29 cellular contexts compared by ENCODE assay signal in the genomic region with DNA sequence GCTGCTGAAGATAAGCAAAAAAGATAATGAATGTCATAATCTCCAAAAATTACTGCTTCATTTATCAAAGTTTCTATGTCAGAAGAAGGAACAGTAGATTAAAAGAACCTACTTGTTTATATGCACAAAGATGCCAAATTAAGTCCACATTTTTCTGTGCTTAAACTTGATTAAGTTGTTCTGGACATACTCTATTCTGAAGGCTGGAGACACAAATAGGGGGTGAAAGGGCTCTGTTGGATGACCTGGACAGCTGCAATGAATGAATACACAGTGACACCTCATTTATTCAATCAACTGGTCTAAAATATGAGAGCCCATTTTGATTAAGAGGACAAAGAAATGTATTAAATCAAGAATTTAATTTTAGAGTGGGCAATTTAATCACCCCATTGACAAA.
"Had no signal": no experiment of that assay in that cellular context is flagged by ENCODE, and none has a peak within 500 bp of the region (broad histone marks: within the 10 kb centered on the region; RNA-seq: fewer than 3 reads in every experiment).

No MANE protein-coding gene starts in this region.

- H3K4me3 Mint-ChIP-seq: stimulated activated effector memory CD8-positive, alpha-beta T cell treated with anti-CD3 and anti-CD28 coated beads, Interleukin-12 subunit alpha, Interleukin-12 subunit beta, amount 100 ng/mL, for 72 hours; stimulated activated memory B cell treated with anti-CD40 and anti-IgM and Interleukin-4, amounts not matched to agents 10 μg/mL and 1 μg/mL and 100 μg/mL, for 72 hours; stimulated activated naive B cell treated with anti-CD40 and anti-IgM and Interleukin-4, amounts not matched to agents 10 μg/mL and 1 μg/mL and 100 μg/mL, for 72 hours; stimulated activated naive CD8-positive, alpha-beta T cell treated with anti-CD3 and anti-CD28 coated beads, Interleukin-15, amount 100 ng/mL, for 72 hours; stimulated activated naive CD8-positive, alpha-beta T cell treated with anti-CD3 and anti-CD28 coated beads, Interleukin-15, Interleukin-2, amounts not matched to agents 100 ng/mL and 50 ng/mL, for 24 hours; type B pancreatic cell had no signal

- H3K27me3 Mint-ChIP-seq: stimulated activated memory B cell treated with anti-CD40 and anti-IgM and Interleukin-4, amounts not matched to agents 10 μg/mL and 1 μg/mL and 100 μg/mL, for 72 hours; stimulated activated naive B cell treated with anti-CD40 and anti-IgM and Interleukin-4, amounts not matched to agents 10 μg/mL and 1 μg/mL and 100 μg/mL, for 72 hours; stimulated activated naive CD8-positive, alpha-beta T cell treated with anti-CD3 and anti-CD28 coated beads, Interleukin-15, amount 100 ng/mL, for 72 hours; stimulated activated naive CD8-positive, alpha-beta T cell treated with anti-CD3 and anti-CD28 coated beads, Interleukin-15, Interleukin-2, amounts not matched to agents 100 ng/mL and 50 ng/mL, for 24 hours; type B pancreatic cell had no signal

- H3K4me1 Mint-ChIP-seq: stimulated activated effector memory CD8-positive, alpha-beta T cell treated with anti-CD3 and anti-CD28 coated beads, Interleukin-12 subunit alpha, Interleukin-12 subunit beta, amount 100 ng/mL, for 72 hours; stimulated activated memory B cell treated with anti-CD40 and anti-IgM and Interleukin-4, amounts not matched to agents 10 μg/mL and 1 μg/mL and 100 μg/mL, for 72 hours; stimulated activated naive B cell treated with anti-CD40 and anti-IgM and Interleukin-4, amounts not matched to agents 10 μg/mL and 1 μg/mL and 100 μg/mL, for 72 hours; stimulated activated naive CD8-positive, alpha-beta T cell treated with anti-CD3 and anti-CD28 coated beads, Interleukin-15, amount 100 ng/mL, for 72 hours had no signal

- H3K27ac ChIP-seq: stomach, suprapubic skin, testis, thoracic aorta, thyroid gland, tibial artery, tibial nerve, transverse colon, upper lobe of left lung, upper lobe of right lung, uterus, vagina had no signal

- ATAC-seq: stimulated activated effector memory CD8-positive, alpha-beta T cell treated with anti-CD3 and anti-CD28 coated beads, Interleukin-12 subunit alpha, Interleukin-12 subunit beta, amount 100 ng/mL, for 72 hours; stimulated activated memory B cell treated with anti-CD40 and anti-IgM and Interleukin-4, amounts not matched to agents 10 μg/mL and 1 μg/mL and 100 μg/mL, for 72 hours; stimulated activated naive B cell treated with anti-CD40 and anti-IgM and Interleukin-4, amounts not matched to agents 10 μg/mL and 1 μg/mL and 100 μg/mL, for 72 hours; stimulated activated naive CD8-positive, alpha-beta T cell treated with anti-CD3 and anti-CD28 coated beads, Interleukin-15, amount 100 ng/mL, for 72 hours; stimulated activated naive CD8-positive, alpha-beta T cell treated with anti-CD3 and anti-CD28 coated beads, Interleukin-15, Interleukin-2, amounts not matched to agents 100 U/mL and 50 U/mL, for 24 hours; upper lobe of right lung had no signal

- H3K4me1 ChIP-seq: stomach, suprapubic skin, testis, thyroid gland, tibial artery, tibial nerve, transverse colon, upper lobe of left lung, upper lobe of right lung, uterus, vagina had no signal

- H3K9me3 ChIP-seq: stomach, suprapubic skin, testis, thoracic aorta, thyroid gland, tibial artery, tibial nerve, transverse colon, upper lobe of left lung, upper lobe of right lung, uterus, vagina had no signal

- H3K9me3 Mint-ChIP-seq: type B pancreatic cell had no signal

- H3K36me3 ChIP-seq: stomach, suprapubic skin, thoracic aorta, thyroid gland, tibial artery, tibial nerve, transverse colon, upper lobe of left lung, upper lobe of right lung, uterus, vagina had no signal

- H3K36me3 Mint-ChIP-seq: stimulated activated effector memory CD8-positive, alpha-beta T cell treated with anti-CD3 and anti-CD28 coated beads, Interleukin-12 subunit alpha, Interleukin-12 subunit beta, amount 100 ng/mL, for 72 hours; stimulated activated memory B cell treated with anti-CD40 and anti-IgM and Interleukin-4, amounts not matched to agents 10 μg/mL and 1 μg/mL and 100 μg/mL, for 72 hours; stimulated activated naive B cell treated with anti-CD40 and anti-IgM and Interleukin-4, amounts not matched to agents 10 μg/mL and 1 μg/mL and 100 μg/mL, for 72 hours; type B pancreatic cell had no signal

- H3K4me3 ChIP-seq: stomach, suprapubic skin, testis, thoracic aorta, thyroid gland, tibial artery, tibial nerve, transverse colon, upper lobe of left lung, upper lobe of right lung, uterus, vagina had no signal

- DNase-seq: stimulated activated CD4-positive, alpha-beta T cell treated with anti-CD3 and anti-CD28 coated beads, Interleukin-2, amount 100 ng/mL, for 48 hours; stimulated activated CD4-positive, alpha-beta T cell treated with anti-CD3 and anti-CD28 coated beads, Interleukin-4, amount 100 ng/mL, for 1 hour; stimulated activated CD4-positive, alpha-beta T cell treated with anti-CD3 and anti-CD28 coated beads, Interleukin-4, amount 100 ng/mL, for 24 hours; stimulated activated CD4-positive, alpha-beta T cell treated with anti-CD3 and anti-CD28 coated beads, Interleukin-4, amount 100 ng/mL, for 4 hours; stimulated activated CD8-positive, alpha-beta memory T cell treated with anti-CD3 and anti-CD28 coated beads, Interleukin-4, amount 100 ng/mL, for 48 hours; stimulated activated naive B cell treated with anti-CD40 and anti-IgM and Interleukin-4, amounts not matched to agents 10 μg/mL and 1 μg/mL and 100 μg/mL, for 72 hours; stimulated activated naive CD4-positive, alpha-beta T cell; stimulated activated naive CD4-positive, alpha-beta T cell treated with Interleukin-2 at 50 U/mL for 16 hours; stimulated activated naive CD8-positive, alpha-beta T cell treated with anti-CD3 and anti-CD28 coated beads, Interleukin-15, amount 100 ng/mL, for 72 hours; stimulated activated naive CD8-positive, alpha-beta T cell treated with anti-CD3 and anti-CD28 coated beads, Interleukin-15, Interleukin-2, amounts not matched to agents 100 U/mL and 50 U/mL, for 24 hours; stomach; substantia nigra; testis; thyroid gland; tibial artery; transverse colon; trophoblast cell; upper lobe of left lung; upper lobe of right lung; uterus had no signal

- H3K27ac Mint-ChIP-seq: stimulated activated effector memory CD8-positive, alpha-beta T cell treated with anti-CD3 and anti-CD28 coated beads, Interleukin-12 subunit alpha, Interleukin-12 subunit beta, amount 100 ng/mL, for 72 hours; stimulated activated memory B cell treated with anti-CD40 and anti-IgM and Interleukin-4, amounts not matched to agents 10 μg/mL and 1 μg/mL and 100 μg/mL, for 72 hours; stimulated activated naive B cell treated with anti-CD40 and anti-IgM and Interleukin-4, amounts not matched to agents 10 μg/mL and 1 μg/mL and 100 μg/mL, for 72 hours; stimulated activated naive CD8-positive, alpha-beta T cell treated with anti-CD3 and anti-CD28 coated beads, Interleukin-15, amount 100 ng/mL, for 72 hours; stimulated activated naive CD8-positive, alpha-beta T cell treated with anti-CD3 and anti-CD28 coated beads, Interleukin-15, Interleukin-2, amounts not matched to agents 100 ng/mL and 50 ng/mL, for 24 hours; type B pancreatic cell had no signal

- H3K27me3 ChIP-seq: stomach, suprapubic skin, testis, thyroid gland, tibial artery, tibial nerve, transverse colon, upper lobe of left lung, upper lobe of right lung, uterus, vagina had no signal

- FAIRE-seq: urothelium cell line had no signal
